8 cellular contexts compared by ENCODE assay signal in the genomic region with DNA sequence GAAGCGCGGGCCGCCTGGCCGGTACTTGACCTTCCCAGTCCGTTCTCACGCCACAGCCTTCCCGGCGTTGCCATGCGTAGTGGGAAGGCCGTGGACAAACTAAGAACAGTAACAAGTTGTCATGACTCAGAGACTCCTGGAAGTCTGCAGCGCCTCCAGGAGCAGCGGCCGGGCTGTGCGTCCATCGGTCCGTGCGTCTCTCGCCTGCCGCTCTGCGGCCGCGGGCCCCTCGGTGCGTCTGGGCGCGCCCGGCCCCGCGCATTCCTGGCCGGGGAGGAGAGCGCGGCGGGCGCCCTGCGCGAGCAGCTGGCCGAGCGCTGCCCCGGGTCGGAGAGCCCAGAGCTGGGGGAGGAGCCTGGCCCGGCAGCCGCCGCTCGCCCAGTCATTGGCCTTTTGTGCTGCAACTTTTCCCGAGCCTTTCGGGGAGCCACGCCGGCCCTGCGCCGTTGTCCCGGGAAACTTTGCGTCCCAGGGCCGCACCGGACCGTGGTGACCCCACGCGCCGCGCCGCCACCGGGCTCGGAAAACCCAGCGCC.
DNase-seq lines count a peak whose midpoint lies in the region; ATAC-seq and TF ChIP-seq lines count a peak whose summit lies in the region.

No MANE protein-coding gene starts in this region.

- peaks cover 44% of the 10 kb centered on the region for H3K4me1 Mint-ChIP-seq in type B pancreatic cell (ENCODE audit: unreplicated experiment)

- intact Hi-C loops in Panc1 (cut with micrococcal nuclease; ENCODE audit: unreplicated experiment), result loop anchor here (5.0 to 10.0 kb wide), 4 partner anchors 60 to 185 kb away; partner anchors contain the start of genes ATE1 and NSMCE4A

- H3K36me3 Mint-ChIP-seq in type B pancreatic cell, result peaks cover 4% of the 10 kb centered on the region

- H3K4me3 Mint-ChIP-seq in type B pancreatic cell, result peak overlapping the region; percentile 86

- H3K4me3 ChIP-seq in Panc1 (ENCODE audit: low read depth in 2 of 2, low read length in 2 of 2), result peak overlapping the region; percentile 67 to 97

- H3K36me3 ChIP-seq in Panc1 (ENCODE audit: control insufficient read depth, insufficient read depth, low read length), result no peaks in the 10 kb centered on the region

- BruUV-seq in Panc1 (replicated peaks; lab: Mats Ljungman, UMichigan), result no TSS peak

- peak overlapping the region; percentile 93 for H3K27ac ChIP-seq in Panc1 (ENCODE audit: low read length)

- no peaks in the 10 kb centered on the region for H3K27me3 Mint-ChIP-seq in type B pancreatic cell

- H3K9me3 ChIP-seq in Panc1 (ENCODE audit: control insufficient read depth, insufficient read depth, low read depth, low read length), result peaks cover 3% of the 10 kb centered on the region; the same call in 1 of the 2 replicates

- H3K27ac Mint-ChIP-seq in type B pancreatic cell, result peak overlapping the region; percentile 92

- POLR2A ChIA-PET in Panc1 (lab: Charles Lee), result interaction anchor here (0.6 to 1.1 kb wide), 4 partner anchors 17 to 176 kb away, joined by 3 to 4 read pairs (median 4); no protein-coding TSS in a partner anchor

- no peaks in the 10 kb centered on the region for H3K27me3 ChIP-seq in Panc1 (ENCODE audit: control insufficient read depth, insufficient read depth, low read length)

- ATAC-seq in Panc1 (peak; percentile 89), GM19463 (IDR thresholded peaks at IDR 0.05; ENCODE audit: unreplicated experiment) (no peak), HG03442 (IDR thresholded peaks at IDR 0.05; ENCODE audit: unreplicated experiment) (no peak)

- H3K9me3 Mint-ChIP-seq in type B pancreatic cell, result no peaks in the 10 kb centered on the region

- TF ChIP-seq CTCF in Panc1 (IDR thresholded peaks at IDR 0.05) (peak; percentile 88), type B pancreatic cell (conservative IDR thresholded peaks at IDR 0.05) (no peak)

- DNase-seq in ACHN, result peak; percentile 93
- peak; percentile 84 for DNase-seq in H4 (ENCODE audit: low spot score)
- DNase-seq in Panc1 (ENCODE audit: low read depth, low spot score), result peak; percentile 70
- DNase-seq in epidermal melanocyte (ENCODE audit: insufficient read length, low spot score), result peak; percentile 85
- DNase-seq in lung microvascular endothelial cell (ENCODE audit: low read depth in 2 of 2), result peak; percentile 80 to 98
- DNase-seq in type B pancreatic cell (ENCODE audit: extremely low spot score, unreplicated experiment), result peak; percentile 85

- H3K4me1 ChIP-seq in Panc1 (ENCODE audit: control insufficient read depth, insufficient read depth, low read length), result peaks cover 33% of the 10 kb centered on the region

- CTCF ChIA-PET in Panc1 (lab: Charles Lee), result interaction anchor here (0.6 to 1.6 kb wide), 12 partner anchors 10 to 141 kb away, joined by 3 to 8 read pairs (median 4); no protein-coding TSS in a partner anchor

- in situ Hi-C loops in ACHN (cut with HindIII; ENCODE audit: low pct_ligation_motif_present, low pct_unique_long_range_greater_than_20kb, low sequenced_read_pairs), result no loop called here
- in situ Hi-C loops in Panc1 (cut with HindIII; ENCODE audit: low pct_unique_long_range_greater_than_20kb, low sequenced_read_pairs), result no loop called here
